In genomic region chr12:53045646-53046045, GRCh38 we compare ENCODE assay signal across 9 cellular contexts. TPM values are rescaled to one million over a fixed set of nuclear protein-coding genes. Genes with fewer than 3 reads are reported as not detected.
DNase-seq lines count a peak whose midpoint lies in the region; ATAC-seq and TF ChIP-seq lines count a peak whose summit lies in the region.
"Had no signal": no experiment of that assay in that cellular context is flagged by ENCODE, and none has a peak within 500 bp of the region (broad histone marks: within the 10 kb centered on the region; RNA-seq: fewer than 3 reads in every experiment).

No MANE protein-coding gene starts in this region.

- peaks cover under 1% of the 10 kb centered on the region for H3K36me3 ChIP-seq in right atrium auricular region

- no peaks in the 10 kb centered on the region for H3K9me3 Mint-ChIP-seq in activated CD4-positive, alpha-beta memory T cell treated with anti-CD3 and anti-CD28 coated beads for 36 hours

- no peaks in the 10 kb centered on the region for H3K27me3 ChIP-seq in right atrium auricular region

- H3K27me3 Mint-ChIP-seq in activated CD4-positive, alpha-beta memory T cell treated with anti-CD3 and anti-CD28 coated beads for 36 hours = no peaks in the 10 kb centered on the region

- peaks cover 29% of the 10 kb centered on the region for H3K4me1 Mint-ChIP-seq in activated CD4-positive, alpha-beta memory T cell treated with anti-CD3 and anti-CD28 coated beads for 36 hours (ENCODE audit: low read depth)

- H3K36me3 Mint-ChIP-seq in activated CD4-positive, alpha-beta memory T cell treated with anti-CD3 and anti-CD28 coated beads for 36 hours = peaks cover 9% of the 10 kb centered on the region

- H3K4me3 ChIP-seq in right atrium auricular region (peak overlapping the region; percentile 75 to 77), skeletal muscle cell (ENCODE audit: low read depth, low read length) (peak overlapping the region; percentile 63)

- CTCF ChIA-PET in activated CD4-positive, alpha-beta memory T cell treated with anti-CD3 and anti-CD28 coated beads for 36 hours (lab: Charles Lee) = interaction anchor here (0.6 to 5.8 kb wide), 7 partner anchors 9 to 57 kb away, joined by 3 to 34 read pairs (median 4); partner anchors contain the start of gene IGFBP6

- no peaks in the 10 kb centered on the region for H3K9me3 ChIP-seq in right atrium auricular region
- H3K9me3 ChIP-seq: mucosa of descending colon had no signal

- peak overlapping the region; percentile 97 to 100 for H3K27ac ChIP-seq in right atrium auricular region

- H3K27ac Mint-ChIP-seq in activated CD4-positive, alpha-beta memory T cell treated with anti-CD3 and anti-CD28 coated beads for 36 hours = no peak overlapping the region

- DNase-seq in GM13977 (ENCODE audit: low spot score) = peak; percentile 13
- DNase-seq in activated CD4-positive, alpha-beta memory T cell treated with anti-CD3 and anti-CD28 coated beads for 36 hours = no peak
- DNase-seq in right atrium auricular region (ENCODE audit: low spot score) = no peak
- DNase-seq in skeletal muscle cell (ENCODE audit: low read depth) = no peak
- no peak for DNase-seq in HuH-7.5 (ENCODE audit: low spot score)
- DNase-seq in NOMO-1 treated with DMSO at 0.1 percent for 48 hours (lab: John Stamatoyannopoulos, UW; ENCODE audit: unreplicated experiment) = no peak

- H3K4me3 Mint-ChIP-seq in activated CD4-positive, alpha-beta memory T cell treated with anti-CD3 and anti-CD28 coated beads for 36 hours = peak overlapping the region; percentile 80

- no peak for TF ChIP-seq CTCF in GM13977 (IDR thresholded peaks at IDR 0.05; ENCODE audit: extremely low read depth, insufficient read depth, missing control alignments)
- TF ChIP-seq CTCF in right atrium auricular region (IDR thresholded peaks at IDR 0.05) = no peak

- in situ Hi-C loops in GM13977 (cut with MboI; ENCODE audit: low pct_unique_long_range_greater_than_20kb, low sequenced_read_pairs, unreplicated experiment) = no loop called here

- POLR2A ChIA-PET in activated CD4-positive, alpha-beta memory T cell treated with anti-CD3 and anti-CD28 coated beads for 36 hours (lab: Charles Lee) = interaction anchor here (1.5 kb wide), 1 partner anchor 39 kb away, joined by 6 read pairs; the partner anchor contains the start of gene EIF4B

- H3K4me1 ChIP-seq in right atrium auricular region = peaks cover 3 to 64% of the 10 kb centered on the region in 2 donors

- ATAC-seq in GM18868 (IDR thresholded peaks at IDR 0.05; ENCODE audit: unreplicated experiment) (no peak), HG03159 (IDR thresholded peaks at IDR 0.05; ENCODE audit: unreplicated experiment) (no peak)

- intact Hi-C loops in activated CD4-positive, alpha-beta memory T cell treated with anti-CD3 and anti-CD28 coated beads for 36 hours (cut with micrococcal nuclease) = loop anchor here (1.0 to 2.0 kb wide), 2 partner anchors 7 to 39 kb away; partner anchors contain the start of gene EIF4B

RNA-seq across cellular contexts. Expression of gene TNS2, which starts 4.2 kb away (rescaled TPM):
- 1 to 10 TPM; 1.8 to 2.4 TPM for total RNA-seq in activated CD4-positive, alpha-beta memory T cell treated with anti-CD3 and anti-CD28 coated beads for 36 hours
- total RNA-seq in right atrium auricular region = 100 to 1,000 TPM in 1 of 2 donors, 10 to 100 TPM in 1; 76.2 to 153 TPM

RNA-seq across cellular contexts. Expression of gene SPRYD3, which starts 33.5 kb away (rescaled TPM):
- 10 to 100 TPM; 32.8 to 35.4 TPM for total RNA-seq in activated CD4-positive, alpha-beta memory T cell treated with anti-CD3 and anti-CD28 coated beads for 36 hours
- 10 to 100 TPM; 33.5 to 64.5 TPM for total RNA-seq in right atrium auricular region

RNA-seq across cellular contexts. Expression of gene EIF4B, which starts 39.4 kb away (rescaled TPM):
- total RNA-seq in activated CD4-positive, alpha-beta memory T cell treated with anti-CD3 and anti-CD28 coated beads for 36 hours = 100 to 1,000 TPM; 686 to 718 TPM
- total RNA-seq in right atrium auricular region = 100 to 1,000 TPM; 272 to 383 TPM

RNA-seq across cellular contexts. Expression of gene IGFBP6, which starts 51.8 kb away (rescaled TPM):
- total RNA-seq in activated CD4-positive, alpha-beta memory T cell treated with anti-CD3 and anti-CD28 coated beads for 36 hours = 1 to 10 TPM; 4.1 to 4.9 TPM
- total RNA-seq in right atrium auricular region = 100 to 1,000 TPM in 1 of 2 donors, 10 to 100 TPM in 1; 99.0 to 358 TPM

RNA-seq across cellular contexts. Expression of gene SOAT2, which starts 57.6 kb away (rescaled TPM):
- total RNA-seq in activated CD4-positive, alpha-beta memory T cell treated with anti-CD3 and anti-CD28 coated beads for 36 hours = 1 to 10 TPM; 1.1 to 1.5 TPM
- not detected for total RNA-seq in right atrium auricular region

Comparison
In these comparisons a context has a peak if more than half of its experiments do, and no peak if none do; other contexts are left out.
1. RNA of gene TNS2, which starts 4.2 kb away (total RNA-seq): 76.2 to 153 TPM in right atrium auricular region; 1.8 to 2.4 TPM in activated CD4-positive, alpha-beta memory T cell treated with anti-CD3 and anti-CD28 coated beads for 36 hours; every median in the first group is over 10 times any median in the second.